1 cellular context compared by ENCODE assay signal in the genomic region with DNA sequence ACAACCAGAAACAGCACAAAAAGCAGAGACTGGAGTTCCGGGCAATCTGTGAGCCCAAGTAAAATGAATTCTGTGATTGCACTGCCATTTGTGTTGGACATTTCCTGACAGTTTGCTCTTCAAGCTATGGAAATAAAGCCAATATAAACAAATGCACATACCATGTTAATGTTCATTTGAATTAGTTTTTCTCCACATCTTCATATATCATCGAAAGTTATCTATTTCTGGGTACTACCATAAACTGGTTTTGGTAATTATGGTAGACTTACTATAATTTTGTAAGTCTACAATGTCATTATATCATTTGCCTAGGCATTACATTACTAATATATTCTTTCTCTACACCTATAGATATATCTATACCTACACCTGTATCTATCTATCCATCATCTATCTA.
TF ChIP-seq lines count a peak whose summit lies in the region.

Gene OR5M11, minus strand, starts transcription at position 101 of the 400 bp plus-strand sequence. Its CDS starts 0 bp downstream, at position 101.

TF ChIP-seq in H1, 55 proteins besides CTCF, POLR2A, EP300 and RAD21:
- TF ChIP-seq PHF8 (conservative IDR thresholded peaks at IDR 0.05; ENCODE audit: low read depth, low read length) (no peak), MAX (IDR thresholded peaks at IDR 0.05) (no peak), CREB1 (IDR thresholded peaks at IDR 0.05) (no peak), SIN3A (conservative IDR thresholded peaks at IDR 0.05 in 1 of 2, IDR thresholded peaks at IDR 0.05 in 1 of 2; ENCODE audit: low read depth in 1 of 2, low read length in 2 of 2) (no peak), USF2 (IDR thresholded peaks at IDR 0.05; ENCODE audit: low read length) (no peak), SIX5 (IDR thresholded peaks at IDR 0.05; ENCODE audit: low read depth, low read length) (no peak), CEBPB (IDR thresholded peaks at IDR 0.05; ENCODE audit: low read depth, low read length) (no peak), TAF1 (IDR thresholded peaks at IDR 0.05; ENCODE audit: low read depth, low read length) (no peak), CHD2 (IDR thresholded peaks at IDR 0.05; ENCODE audit: low read length) (no peak), RBBP5 (IDR thresholded peaks at IDR 0.05; ENCODE audit: borderline replicate concordance, low read depth, low read length) (no peak), RNF2 (IDR thresholded peaks at IDR 0.05; ENCODE audit: borderline replicate concordance, low read depth, low read length, missing control alignments, poor library complexity, severe bottlenecking) (no peak), SRF (IDR thresholded peaks at IDR 0.05; ENCODE audit: low read depth, low read length) (no peak), FOSL1 (IDR thresholded peaks at IDR 0.05; ENCODE audit: insufficient read depth, low read depth, low read length) (no peak)
- TF ChIP-seq, protein P1, sequence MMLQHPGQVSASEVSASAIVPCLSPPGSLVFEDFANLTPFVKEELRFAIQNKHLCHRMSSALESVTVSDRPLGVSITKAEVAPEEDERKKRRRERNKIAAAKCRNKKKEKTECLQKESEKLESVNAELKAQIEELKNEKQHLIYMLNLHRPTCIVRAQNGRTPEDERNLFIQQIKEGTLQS (IDR thresholded peaks at IDR 0.05; ENCODE audit: insufficient read depth, low read depth, low read length): no peak
- TF ChIP-seq, protein P2, sequence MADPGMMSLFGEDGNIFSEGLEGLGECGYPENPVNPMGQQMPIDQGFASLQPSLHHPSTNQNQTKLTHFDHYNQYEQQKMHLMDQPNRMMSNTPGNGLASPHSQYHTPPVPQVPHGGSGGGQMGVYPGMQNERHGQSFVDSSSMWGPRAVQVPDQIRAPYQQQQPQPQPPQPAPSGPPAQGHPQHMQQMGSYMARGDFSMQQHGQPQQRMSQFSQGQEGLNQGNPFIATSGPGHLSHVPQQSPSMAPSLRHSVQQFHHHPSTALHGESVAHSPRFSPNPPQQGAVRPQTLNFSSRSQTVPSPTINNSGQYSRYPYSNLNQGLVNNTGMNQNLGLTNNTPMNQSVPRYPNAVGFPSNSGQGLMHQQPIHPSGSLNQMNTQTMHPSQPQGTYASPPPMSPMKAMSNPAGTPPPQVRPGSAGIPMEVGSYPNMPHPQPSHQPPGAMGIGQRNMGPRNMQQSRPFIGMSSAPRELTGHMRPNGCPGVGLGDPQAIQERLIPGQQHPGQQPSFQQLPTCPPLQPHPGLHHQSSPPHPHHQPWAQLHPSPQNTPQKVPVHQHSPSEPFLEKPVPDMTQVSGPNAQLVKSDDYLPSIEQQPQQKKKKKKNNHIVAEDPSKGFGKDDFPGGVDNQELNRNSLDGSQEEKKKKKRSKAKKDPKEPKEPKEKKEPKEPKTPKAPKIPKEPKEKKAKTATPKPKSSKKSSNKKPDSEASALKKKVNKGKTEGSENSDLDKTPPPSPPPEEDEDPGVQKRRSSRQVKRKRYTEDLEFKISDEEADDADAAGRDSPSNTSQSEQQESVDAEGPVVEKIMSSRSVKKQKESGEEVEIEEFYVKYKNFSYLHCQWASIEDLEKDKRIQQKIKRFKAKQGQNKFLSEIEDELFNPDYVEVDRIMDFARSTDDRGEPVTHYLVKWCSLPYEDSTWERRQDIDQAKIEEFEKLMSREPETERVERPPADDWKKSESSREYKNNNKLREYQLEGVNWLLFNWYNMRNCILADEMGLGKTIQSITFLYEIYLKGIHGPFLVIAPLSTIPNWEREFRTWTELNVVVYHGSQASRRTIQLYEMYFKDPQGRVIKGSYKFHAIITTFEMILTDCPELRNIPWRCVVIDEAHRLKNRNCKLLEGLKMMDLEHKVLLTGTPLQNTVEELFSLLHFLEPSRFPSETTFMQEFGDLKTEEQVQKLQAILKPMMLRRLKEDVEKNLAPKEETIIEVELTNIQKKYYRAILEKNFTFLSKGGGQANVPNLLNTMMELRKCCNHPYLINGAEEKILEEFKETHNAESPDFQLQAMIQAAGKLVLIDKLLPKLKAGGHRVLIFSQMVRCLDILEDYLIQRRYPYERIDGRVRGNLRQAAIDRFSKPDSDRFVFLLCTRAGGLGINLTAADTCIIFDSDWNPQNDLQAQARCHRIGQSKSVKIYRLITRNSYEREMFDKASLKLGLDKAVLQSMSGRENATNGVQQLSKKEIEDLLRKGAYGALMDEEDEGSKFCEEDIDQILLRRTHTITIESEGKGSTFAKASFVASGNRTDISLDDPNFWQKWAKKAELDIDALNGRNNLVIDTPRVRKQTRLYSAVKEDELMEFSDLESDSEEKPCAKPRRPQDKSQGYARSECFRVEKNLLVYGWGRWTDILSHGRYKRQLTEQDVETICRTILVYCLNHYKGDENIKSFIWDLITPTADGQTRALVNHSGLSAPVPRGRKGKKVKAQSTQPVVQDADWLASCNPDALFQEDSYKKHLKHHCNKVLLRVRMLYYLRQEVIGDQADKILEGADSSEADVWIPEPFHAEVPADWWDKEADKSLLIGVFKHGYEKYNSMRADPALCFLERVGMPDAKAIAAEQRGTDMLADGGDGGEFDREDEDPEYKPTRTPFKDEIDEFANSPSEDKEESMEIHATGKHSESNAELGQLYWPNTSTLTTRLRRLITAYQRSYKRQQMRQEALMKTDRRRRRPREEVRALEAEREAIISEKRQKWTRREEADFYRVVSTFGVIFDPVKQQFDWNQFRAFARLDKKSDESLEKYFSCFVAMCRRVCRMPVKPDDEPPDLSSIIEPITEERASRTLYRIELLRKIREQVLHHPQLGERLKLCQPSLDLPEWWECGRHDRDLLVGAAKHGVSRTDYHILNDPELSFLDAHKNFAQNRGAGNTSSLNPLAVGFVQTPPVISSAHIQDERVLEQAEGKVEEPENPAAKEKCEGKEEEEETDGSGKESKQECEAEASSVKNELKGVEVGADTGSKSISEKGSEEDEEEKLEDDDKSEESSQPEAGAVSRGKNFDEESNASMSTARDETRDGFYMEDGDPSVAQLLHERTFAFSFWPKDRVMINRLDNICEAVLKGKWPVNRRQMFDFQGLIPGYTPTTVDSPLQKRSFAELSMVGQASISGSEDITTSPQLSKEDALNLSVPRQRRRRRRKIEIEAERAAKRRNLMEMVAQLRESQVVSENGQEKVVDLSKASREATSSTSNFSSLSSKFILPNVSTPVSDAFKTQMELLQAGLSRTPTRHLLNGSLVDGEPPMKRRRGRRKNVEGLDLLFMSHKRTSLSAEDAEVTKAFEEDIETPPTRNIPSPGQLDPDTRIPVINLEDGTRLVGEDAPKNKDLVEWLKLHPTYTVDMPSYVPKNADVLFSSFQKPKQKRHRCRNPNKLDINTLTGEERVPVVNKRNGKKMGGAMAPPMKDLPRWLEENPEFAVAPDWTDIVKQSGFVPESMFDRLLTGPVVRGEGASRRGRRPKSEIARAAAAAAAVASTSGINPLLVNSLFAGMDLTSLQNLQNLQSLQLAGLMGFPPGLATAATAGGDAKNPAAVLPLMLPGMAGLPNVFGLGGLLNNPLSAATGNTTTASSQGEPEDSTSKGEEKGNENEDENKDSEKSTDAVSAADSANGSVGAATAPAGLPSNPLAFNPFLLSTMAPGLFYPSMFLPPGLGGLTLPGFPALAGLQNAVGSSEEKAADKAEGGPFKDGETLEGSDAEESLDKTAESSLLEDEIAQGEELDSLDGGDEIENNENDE (IDR thresholded peaks at IDR 0.05; ENCODE audit: insufficient replicate concordance, low read length): no peak
